Comparison of ENCODE assay signal across 15 cellular contexts in the genomic region with DNA sequence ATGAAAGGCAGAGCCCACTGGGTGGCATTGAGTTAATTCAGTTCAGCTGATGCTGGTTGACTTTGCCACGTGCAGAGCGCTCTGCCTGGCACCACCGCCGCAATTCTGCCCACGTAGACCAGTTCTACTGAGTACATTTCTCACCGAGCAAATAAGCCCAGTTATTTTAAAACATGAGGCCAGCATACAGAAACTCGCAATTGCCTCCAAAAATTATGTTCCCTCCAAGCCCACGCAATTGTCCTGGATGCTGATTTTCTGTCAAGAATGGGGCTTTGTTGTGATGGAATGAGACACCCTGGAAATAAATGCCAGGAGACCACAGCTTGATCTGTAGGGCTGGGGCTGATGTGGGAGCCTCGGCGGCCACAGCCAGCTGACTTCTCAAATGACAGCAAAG. TPM values are rescaled to one million over a fixed set of nuclear protein-coding genes. Genes with fewer than 3 reads are reported as not detected.
DNase-seq lines count a peak whose midpoint lies in the region; ATAC-seq and TF ChIP-seq lines count a peak whose summit lies in the region.
"Had no signal": no experiment of that assay in that cellular context is flagged by ENCODE, and none has a peak within 500 bp of the region (broad histone marks: within the 10 kb centered on the region; RNA-seq: fewer than 3 reads in every experiment).

No MANE protein-coding gene starts in this region.

- H3K36me3 Mint-ChIP-seq in osteocyte (ENCODE audit: unreplicated experiment) (no peaks in the 10 kb centered on the region), glutamatergic neuron (ENCODE audit: unreplicated experiment) (no peaks in the 10 kb centered on the region)
- H3K36me3 Mint-ChIP-seq: CD14-positive monocyte had no signal

- no peak overlapping the region for H4K91ac ChIP-seq in mesenchymal stem cell (ENCODE audit: low read length)

- H3K4ac ChIP-seq in mesenchymal stem cell (ENCODE audit: low read depth in 1 of 2, low read length in 2 of 2) = no peak overlapping the region

- H2BK15ac ChIP-seq in mesenchymal stem cell (ENCODE audit: low read depth, poor library complexity, severe bottlenecking) = no peak overlapping the region

- no peak overlapping the region for H3K4me3 ChIP-seq in mesenchymal stem cell (ENCODE audit: insufficient read depth in 1 of 2, low read depth in 1 of 2, low read length in 2 of 2)
- H3K4me3 ChIP-seq: PC-9 had no signal

- H2BK120ac ChIP-seq in mesenchymal stem cell (ENCODE audit: low read depth, low read length) = no peak overlapping the region

- no peak overlapping the region for H3K4me2 ChIP-seq in mesenchymal stem cell (ENCODE audit: low read length, poor library complexity, severe bottlenecking)
- H3K4me2 ChIP-seq: PC-9 had no signal

- H3K9ac ChIP-seq in mesenchymal stem cell (ENCODE audit: low read length) = no peak overlapping the region

- H3K4me3 Mint-ChIP-seq in osteocyte (ENCODE audit: unreplicated experiment) (no peak overlapping the region), glutamatergic neuron (ENCODE audit: unreplicated experiment) (no peak overlapping the region)
- H3K4me3 Mint-ChIP-seq: CD14-positive monocyte had no signal

- peak overlapping the region; percentile 45 for H3K27ac Mint-ChIP-seq in osteocyte (ENCODE audit: unreplicated experiment)
- H3K27ac Mint-ChIP-seq in glutamatergic neuron (ENCODE audit: unreplicated experiment) = no peak overlapping the region
- H3K27ac Mint-ChIP-seq: CD14-positive monocyte had no signal

- TF ChIP-seq CTCF in osteocyte (IDR thresholded peaks at IDR 0.05) = no peak
- TF ChIP-seq CTCF in glutamatergic neuron (IDR thresholded peaks at IDR 0.05; ENCODE audit: partially characterized antibody, unreplicated experiment) = no peak

- DNase-seq in Ammon's horn (ENCODE audit: low spot score) (peak; percentile 70), SK-MEL-5 (ENCODE audit: low read depth, low spot score) (peak; percentile 67), globus pallidus (ENCODE audit: low spot score) (peak; percentile 54), osteocyte (ENCODE audit: extremely low spot score, unreplicated experiment) (no peak), mesenchymal stem cell (no peak), NCI-H2196 (lab: John Stamatoyannopoulos, UW; ENCODE audit: unreplicated experiment) (no peak), glutamatergic neuron (no peak)
- DNase-seq: DMS53, NCI-H1436 treated with DMSO at 0.1 percent for 48 hours, NCI-H345, NCI-H69, PC-9 had no signal

- H3K9me3 Mint-ChIP-seq in osteocyte (ENCODE audit: unreplicated experiment) = no peaks in the 10 kb centered on the region
- peaks cover 1% of the 10 kb centered on the region for H3K9me3 Mint-ChIP-seq in glutamatergic neuron (ENCODE audit: unreplicated experiment)

- H2BK12ac ChIP-seq in mesenchymal stem cell (ENCODE audit: low read length in 2 of 2) = no peak overlapping the region

- no peak overlapping the region for H4K8ac ChIP-seq in mesenchymal stem cell (ENCODE audit: low read length)

- H3K27me3 Mint-ChIP-seq in osteocyte (ENCODE audit: unreplicated experiment) (peaks cover 12% of the 10 kb centered on the region), glutamatergic neuron (ENCODE audit: unreplicated experiment) (peaks cover 5% of the 10 kb centered on the region)

- no peak overlapping the region for H3K14ac ChIP-seq in mesenchymal stem cell (ENCODE audit: low read length in 2 of 2)

- H2BK5ac ChIP-seq in mesenchymal stem cell (ENCODE audit: low read depth, low read length, poor library complexity, severe bottlenecking) = no peak overlapping the region

- H3K18ac ChIP-seq in mesenchymal stem cell (ENCODE audit: low read depth in 1 of 2, low read length in 2 of 2) = no peak overlapping the region

- H3K4me1 Mint-ChIP-seq in osteocyte (ENCODE audit: unreplicated experiment) (peaks cover 7% of the 10 kb centered on the region), glutamatergic neuron (ENCODE audit: low read depth, unreplicated experiment) (peaks cover 2% of the 10 kb centered on the region)

- H2AFZ ChIP-seq in mesenchymal stem cell (ENCODE audit: low read depth, low read length) = no peak overlapping the region
- H2AFZ ChIP-seq: PC-9 had no signal

- in situ Hi-C loops in SK-MEL-5 (cut with HindIII; ENCODE audit: low pct_unique_long_range_greater_than_20kb, low sequenced_read_pairs) = no loop called here

- H3K23ac ChIP-seq in mesenchymal stem cell (ENCODE audit: low read length in 2 of 2) = no peak overlapping the region

- no peaks in the 10 kb centered on the region for H3K4me1 ChIP-seq in mesenchymal stem cell (ENCODE audit: control insufficient read depth, insufficient read depth, low read depth, low read length)

- H3K27ac ChIP-seq in mesenchymal stem cell (ENCODE audit: low read length, poor library complexity, severe bottlenecking) = no peak overlapping the region
- H3K27ac ChIP-seq: HL-60, PC-9 had no signal

- no peaks in the 10 kb centered on the region for H3K9me3 ChIP-seq in mesenchymal stem cell (ENCODE audit: control insufficient read depth, low read length)

- 89% methylated on average over 9 of the region's 10 CpGs for WGBS in mesenchymal stem cell

- H2AK5ac ChIP-seq in mesenchymal stem cell (ENCODE audit: low read length, severe bottlenecking) = no peak overlapping the region

- H3K79me1 ChIP-seq in mesenchymal stem cell (replicated peaks; ENCODE audit: low read length, poor library complexity, severe bottlenecking) = no peaks in the 10 kb centered on the region

- peaks cover 1 to 21% of the 10 kb centered on the region in 2 experiments for H3K27me3 ChIP-seq in mesenchymal stem cell (ENCODE audit: control insufficient read depth in 1 of 2, insufficient read depth in 1 of 2, low read length in 2 of 2)

- H3K36me3 ChIP-seq in mesenchymal stem cell (ENCODE audit: control insufficient read depth in 1 of 2, insufficient read depth in 2 of 2, low read depth in 1 of 2, low read length in 2 of 2) = no peaks in the 10 kb centered on the region

- no peak for ATAC-seq in HG03439 (IDR thresholded peaks at IDR 0.05; ENCODE audit: unreplicated experiment)

RNA-seq across cellular contexts. Expression of a gene that starts 11.4 kb away (rescaled TPM):
- 140 and 142 TPM in 2 replicates for total RNA-seq in SK-MEL-5 (2014; rRNA removed; shearing (Covaris generic))
- polyA plus RNA-seq in SK-MEL-5 (2015; cell fraction: cytosol; rRNA removed) = 303 and 319 TPM in 2 replicates
- polyA plus RNA-seq in SK-MEL-5 (2015; cell fraction: nucleus; rRNA removed) = 76.1 and 93.4 TPM in 2 replicates
- 84.5 and 86.3 TPM in 2 replicates for total RNA-seq in osteocyte
- polyA plus RNA-seq in mesenchymal stem cell (2013, experiment 1 of 2) = 64.4 TPM
- 59.8 TPM for polyA plus RNA-seq in mesenchymal stem cell (2013, experiment 2 of 2)
- 168 TPM for total RNA-seq in glutamatergic neuron (ENCODE audit: unreplicated experiment)

Comparison
In these comparisons a context has a peak if more than half of its experiments do, and no peak if none do; other contexts are left out.
1. DNase-seq: peak in Ammon's horn (single experiment), SK-MEL-5 (single experiment) and globus pallidus (single experiment); none in osteocyte (single experiment), mesenchymal stem cell (single experiment), NCI-H2196 (single experiment) and glutamatergic neuron (single experiment).